Comparison of ENCODE assay signal across 2 cellular contexts in the genomic region with DNA sequence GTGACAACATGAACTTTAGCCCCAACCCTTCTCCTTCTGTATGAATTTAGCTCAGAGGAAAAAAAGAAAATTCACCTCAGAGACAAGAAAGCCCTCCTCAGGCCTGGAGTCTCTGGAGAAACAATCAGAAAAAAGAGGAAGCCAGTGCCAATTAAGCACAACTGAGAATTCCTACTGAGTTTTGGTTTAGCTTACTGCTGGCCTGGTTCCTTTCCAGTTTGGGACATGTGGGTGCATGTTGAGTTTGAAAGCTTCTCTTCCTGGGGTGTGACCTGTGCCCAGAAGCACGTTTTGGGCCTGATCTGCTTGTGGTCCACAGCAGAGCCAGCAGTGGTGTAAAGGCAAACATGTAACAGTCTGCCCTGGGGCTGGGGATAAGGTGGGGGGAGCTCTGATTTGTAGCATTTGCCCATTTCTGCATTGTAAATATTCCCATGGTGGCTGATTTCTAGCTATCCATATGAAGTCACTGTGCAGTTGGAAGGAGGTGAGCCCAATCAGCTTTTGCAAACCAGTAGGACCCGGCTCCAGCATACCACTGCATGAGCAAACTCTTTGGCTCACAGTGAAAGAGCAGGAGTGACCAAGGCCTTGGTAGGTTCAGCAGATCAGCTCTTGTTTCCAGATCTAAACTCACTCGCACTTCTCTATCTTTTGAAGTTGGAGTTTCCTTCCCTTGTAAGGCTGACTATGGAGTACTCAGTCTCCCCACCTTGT.
TF ChIP-seq lines count a peak whose summit lies in the region.

No MANE protein-coding gene starts in this region.

TF ChIP-seq in HepG2, 621 proteins besides CTCF, POLR2A, EP300 and RAD21:
- TF ChIP-seq ZNF468 (CRISPR knock-in tag; IDR thresholded peaks at IDR 0.05): no peak
- TF ChIP-seq, protein P1, sequence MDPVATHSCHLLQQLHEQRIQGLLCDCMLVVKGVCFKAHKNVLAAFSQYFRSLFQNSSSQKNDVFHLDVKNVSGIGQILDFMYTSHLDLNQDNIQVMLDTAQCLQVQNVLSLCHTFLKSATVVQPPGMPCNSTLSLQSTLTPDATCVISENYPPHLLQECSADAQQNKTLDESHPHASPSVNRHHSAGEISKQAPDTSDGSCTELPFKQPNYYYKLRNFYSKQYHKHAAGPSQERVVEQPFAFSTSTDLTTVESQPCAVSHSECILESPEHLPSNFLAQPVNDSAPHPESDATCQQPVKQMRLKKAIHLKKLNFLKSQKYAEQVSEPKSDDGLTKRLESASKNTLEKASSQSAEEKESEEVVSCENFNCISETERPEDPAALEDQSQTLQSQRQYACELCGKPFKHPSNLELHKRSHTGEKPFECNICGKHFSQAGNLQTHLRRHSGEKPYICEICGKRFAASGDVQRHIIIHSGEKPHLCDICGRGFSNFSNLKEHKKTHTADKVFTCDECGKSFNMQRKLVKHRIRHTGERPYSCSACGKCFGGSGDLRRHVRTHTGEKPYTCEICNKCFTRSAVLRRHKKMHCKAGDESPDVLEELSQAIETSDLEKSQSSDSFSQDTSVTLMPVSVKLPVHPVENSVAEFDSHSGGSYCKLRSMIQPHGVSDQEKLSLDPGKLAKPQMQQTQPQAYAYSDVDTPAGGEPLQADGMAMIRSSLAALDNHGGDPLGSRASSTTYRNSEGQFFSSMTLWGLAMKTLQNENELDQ (CRISPR knock-in tag; IDR thresholded peaks at IDR 0.05; ENCODE audit: borderline replicate concordance): no peak
- TF ChIP-seq CHD4 (IDR thresholded peaks at IDR 0.05; ENCODE audit: borderline replicate concordance, low read length): no peak

TF ChIP-seq in WTC11, 78 proteins besides CTCF, POLR2A, EP300 and RAD21:
- TF ChIP-seq RELA (CRISPR knock-in tag; IDR thresholded peaks at IDR 0.05; ENCODE audit: borderline replicate concordance): no peak
- no peak for TF ChIP-seq SP1 (CRISPR knock-in tag; conservative IDR thresholded peaks at IDR 0.05)
- TF ChIP-seq JAZF1 (CRISPR knock-in tag; IDR thresholded peaks at IDR 0.05): no peak
- TF ChIP-seq, protein P2, sequence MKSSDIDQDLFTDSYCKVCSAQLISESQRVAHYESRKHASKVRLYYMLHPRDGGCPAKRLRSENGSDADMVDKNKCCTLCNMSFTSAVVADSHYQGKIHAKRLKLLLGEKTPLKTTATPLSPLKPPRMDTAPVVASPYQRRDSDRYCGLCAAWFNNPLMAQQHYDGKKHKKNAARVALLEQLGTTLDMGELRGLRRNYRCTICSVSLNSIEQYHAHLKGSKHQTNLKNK (CRISPR knock-in tag; IDR thresholded peaks at IDR 0.05): no peak
- TF ChIP-seq, protein P3, sequence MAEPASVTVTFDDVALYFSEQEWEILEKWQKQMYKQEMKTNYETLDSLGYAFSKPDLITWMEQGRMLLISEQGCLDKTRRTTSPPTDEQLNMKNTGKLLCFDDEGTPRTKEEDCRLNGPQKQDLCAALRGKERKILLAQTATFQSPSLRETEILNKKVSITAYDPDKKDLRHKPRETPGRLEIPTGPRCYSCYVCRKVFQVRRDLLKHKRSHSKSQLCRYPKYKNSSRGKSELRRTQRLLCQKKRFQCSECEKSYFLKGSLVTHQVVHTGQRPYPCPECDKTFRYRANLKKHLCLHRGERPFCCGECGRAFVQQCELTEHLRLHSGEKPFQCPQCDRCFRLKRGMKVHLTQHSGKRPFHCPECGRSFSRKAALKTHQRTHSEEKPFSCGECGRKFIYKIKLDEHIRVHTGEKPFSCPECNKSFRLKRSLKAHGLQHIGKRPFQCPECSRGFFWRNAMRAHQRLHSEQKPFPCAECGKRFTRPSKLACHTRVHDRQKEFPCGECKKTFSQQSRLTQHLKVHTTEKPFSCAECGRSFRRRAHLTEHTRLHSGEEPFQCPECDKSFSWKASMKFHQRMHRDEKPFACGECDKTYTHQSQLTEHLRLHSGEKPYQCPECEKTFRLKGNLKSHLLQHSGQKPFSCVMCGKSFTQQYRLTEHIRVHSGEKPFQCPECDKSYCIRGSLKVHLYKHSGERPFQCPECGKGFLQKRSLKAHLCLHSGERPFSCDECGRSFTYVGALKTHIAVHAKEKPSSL (CRISPR knock-in tag; conservative IDR thresholded peaks at IDR 0.05): no peak
- no peak for TF ChIP-seq TEAD1 (CRISPR knock-in tag; IDR thresholded peaks at IDR 0.05)
- TF ChIP-seq, protein P4, sequence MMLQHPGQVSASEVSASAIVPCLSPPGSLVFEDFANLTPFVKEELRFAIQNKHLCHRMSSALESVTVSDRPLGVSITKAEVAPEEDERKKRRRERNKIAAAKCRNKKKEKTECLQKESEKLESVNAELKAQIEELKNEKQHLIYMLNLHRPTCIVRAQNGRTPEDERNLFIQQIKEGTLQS (CRISPR knock-in tag; conservative IDR thresholded peaks at IDR 0.05): no peak
- no peak for TF ChIP-seq OVOL2 (CRISPR knock-in tag; IDR thresholded peaks at IDR 0.05; ENCODE audit: borderline replicate concordance)
- TF ChIP-seq NR1H2 (CRISPR knock-in tag; IDR thresholded peaks at IDR 0.05): no peak
- TF ChIP-seq, protein P5, sequence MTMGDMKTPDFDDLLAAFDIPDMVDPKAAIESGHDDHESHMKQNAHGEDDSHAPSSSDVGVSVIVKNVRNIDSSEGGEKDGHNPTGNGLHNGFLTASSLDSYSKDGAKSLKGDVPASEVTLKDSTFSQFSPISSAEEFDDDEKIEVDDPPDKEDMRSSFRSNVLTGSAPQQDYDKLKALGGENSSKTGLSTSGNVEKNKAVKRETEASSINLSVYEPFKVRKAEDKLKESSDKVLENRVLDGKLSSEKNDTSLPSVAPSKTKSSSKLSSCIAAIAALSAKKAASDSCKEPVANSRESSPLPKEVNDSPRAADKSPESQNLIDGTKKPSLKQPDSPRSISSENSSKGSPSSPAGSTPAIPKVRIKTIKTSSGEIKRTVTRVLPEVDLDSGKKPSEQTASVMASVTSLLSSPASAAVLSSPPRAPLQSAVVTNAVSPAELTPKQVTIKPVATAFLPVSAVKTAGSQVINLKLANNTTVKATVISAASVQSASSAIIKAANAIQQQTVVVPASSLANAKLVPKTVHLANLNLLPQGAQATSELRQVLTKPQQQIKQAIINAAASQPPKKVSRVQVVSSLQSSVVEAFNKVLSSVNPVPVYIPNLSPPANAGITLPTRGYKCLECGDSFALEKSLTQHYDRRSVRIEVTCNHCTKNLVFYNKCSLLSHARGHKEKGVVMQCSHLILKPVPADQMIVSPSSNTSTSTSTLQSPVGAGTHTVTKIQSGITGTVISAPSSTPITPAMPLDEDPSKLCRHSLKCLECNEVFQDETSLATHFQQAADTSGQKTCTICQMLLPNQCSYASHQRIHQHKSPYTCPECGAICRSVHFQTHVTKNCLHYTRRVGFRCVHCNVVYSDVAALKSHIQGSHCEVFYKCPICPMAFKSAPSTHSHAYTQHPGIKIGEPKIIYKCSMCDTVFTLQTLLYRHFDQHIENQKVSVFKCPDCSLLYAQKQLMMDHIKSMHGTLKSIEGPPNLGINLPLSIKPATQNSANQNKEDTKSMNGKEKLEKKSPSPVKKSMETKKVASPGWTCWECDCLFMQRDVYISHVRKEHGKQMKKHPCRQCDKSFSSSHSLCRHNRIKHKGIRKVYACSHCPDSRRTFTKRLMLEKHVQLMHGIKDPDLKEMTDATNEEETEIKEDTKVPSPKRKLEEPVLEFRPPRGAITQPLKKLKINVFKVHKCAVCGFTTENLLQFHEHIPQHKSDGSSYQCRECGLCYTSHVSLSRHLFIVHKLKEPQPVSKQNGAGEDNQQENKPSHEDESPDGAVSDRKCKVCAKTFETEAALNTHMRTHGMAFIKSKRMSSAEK (CRISPR knock-in tag; IDR thresholded peaks at IDR 0.05; ENCODE audit: borderline replicate concordance): no peak
TF ChIP-seq in WTC11: peak in this region for 0.
